Comparison of ENCODE assay signal across 1 cellular context in genomic region chr19:56142087-56142787, GRCh38.
TF ChIP-seq lines count a peak whose summit lies in the region.

No MANE protein-coding gene starts in this region.

TF ChIP-seq in HepG2, 621 proteins besides CTCF, POLR2A, EP300 and RAD21 (continued from another document and continues in another):
- TF ChIP-seq, protein P1, sequence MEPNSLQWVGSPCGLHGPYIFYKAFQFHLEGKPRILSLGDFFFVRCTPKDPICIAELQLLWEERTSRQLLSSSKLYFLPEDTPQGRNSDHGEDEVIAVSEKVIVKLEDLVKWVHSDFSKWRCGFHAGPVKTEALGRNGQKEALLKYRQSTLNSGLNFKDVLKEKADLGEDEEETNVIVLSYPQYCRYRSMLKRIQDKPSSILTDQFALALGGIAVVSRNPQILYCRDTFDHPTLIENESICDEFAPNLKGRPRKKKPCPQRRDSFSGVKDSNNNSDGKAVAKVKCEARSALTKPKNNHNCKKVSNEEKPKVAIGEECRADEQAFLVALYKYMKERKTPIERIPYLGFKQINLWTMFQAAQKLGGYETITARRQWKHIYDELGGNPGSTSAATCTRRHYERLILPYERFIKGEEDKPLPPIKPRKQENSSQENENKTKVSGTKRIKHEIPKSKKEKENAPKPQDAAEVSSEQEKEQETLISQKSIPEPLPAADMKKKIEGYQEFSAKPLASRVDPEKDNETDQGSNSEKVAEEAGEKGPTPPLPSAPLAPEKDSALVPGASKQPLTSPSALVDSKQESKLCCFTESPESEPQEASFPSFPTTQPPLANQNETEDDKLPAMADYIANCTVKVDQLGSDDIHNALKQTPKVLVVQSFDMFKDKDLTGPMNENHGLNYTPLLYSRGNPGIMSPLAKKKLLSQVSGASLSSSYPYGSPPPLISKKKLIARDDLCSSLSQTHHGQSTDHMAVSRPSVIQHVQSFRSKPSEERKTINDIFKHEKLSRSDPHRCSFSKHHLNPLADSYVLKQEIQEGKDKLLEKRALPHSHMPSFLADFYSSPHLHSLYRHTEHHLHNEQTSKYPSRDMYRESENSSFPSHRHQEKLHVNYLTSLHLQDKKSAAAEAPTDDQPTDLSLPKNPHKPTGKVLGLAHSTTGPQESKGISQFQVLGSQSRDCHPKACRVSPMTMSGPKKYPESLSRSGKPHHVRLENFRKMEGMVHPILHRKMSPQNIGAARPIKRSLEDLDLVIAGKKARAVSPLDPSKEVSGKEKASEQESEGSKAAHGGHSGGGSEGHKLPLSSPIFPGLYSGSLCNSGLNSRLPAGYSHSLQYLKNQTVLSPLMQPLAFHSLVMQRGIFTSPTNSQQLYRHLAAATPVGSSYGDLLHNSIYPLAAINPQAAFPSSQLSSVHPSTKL (CRISPR knock-in tag; IDR thresholded peaks at IDR 0.05), result peak; percentile 91
- TF ChIP-seq, protein P2, sequence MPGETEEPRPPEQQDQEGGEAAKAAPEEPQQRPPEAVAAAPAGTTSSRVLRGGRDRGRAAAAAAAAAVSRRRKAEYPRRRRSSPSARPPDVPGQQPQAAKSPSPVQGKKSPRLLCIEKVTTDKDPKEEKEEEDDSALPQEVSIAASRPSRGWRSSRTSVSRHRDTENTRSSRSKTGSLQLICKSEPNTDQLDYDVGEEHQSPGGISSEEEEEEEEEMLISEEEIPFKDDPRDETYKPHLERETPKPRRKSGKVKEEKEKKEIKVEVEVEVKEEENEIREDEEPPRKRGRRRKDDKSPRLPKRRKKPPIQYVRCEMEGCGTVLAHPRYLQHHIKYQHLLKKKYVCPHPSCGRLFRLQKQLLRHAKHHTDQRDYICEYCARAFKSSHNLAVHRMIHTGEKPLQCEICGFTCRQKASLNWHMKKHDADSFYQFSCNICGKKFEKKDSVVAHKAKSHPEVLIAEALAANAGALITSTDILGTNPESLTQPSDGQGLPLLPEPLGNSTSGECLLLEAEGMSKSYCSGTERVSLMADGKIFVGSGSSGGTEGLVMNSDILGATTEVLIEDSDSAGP (CRISPR knock-in tag; IDR thresholded peaks at IDR 0.05; ENCODE audit: borderline replicate concordance), result no peak
- TF ChIP-seq ZNF382 (CRISPR knock-in tag; IDR thresholded peaks at IDR 0.05; ENCODE audit: borderline replicate concordance) (no peak), MEF2D (CRISPR knock-in tag; IDR thresholded peaks at IDR 0.05) (peak; percentile 65), ZNF18 (CRISPR knock-in tag; IDR thresholded peaks at IDR 0.05; ENCODE audit: insufficient replicate concordance) (no peak), GFI1 (CRISPR knock-in tag; IDR thresholded peaks at IDR 0.05; ENCODE audit: borderline replicate concordance) (no peak; the same call in 1 of the 2 replicates), RNF2 (conservative IDR thresholded peaks at IDR 0.05; ENCODE audit: low read depth) (no peak), PHF20 (CRISPR knock-in tag; IDR thresholded peaks at IDR 0.05) (no peak), TOE1 (CRISPR knock-in tag; IDR thresholded peaks at IDR 0.05) (no peak), GATAD2A (CRISPR knock-in tag; IDR thresholded peaks at IDR 0.05) (peak; percentile 95), ARNTL (CRISPR knock-in tag; IDR thresholded peaks at IDR 0.05) (peak; percentile 64; the same call in 1 of the 2 replicates), CEBPZ (IDR thresholded peaks at IDR 0.05; ENCODE audit: low read length) (no peak), ZC3H4 (CRISPR knock-in tag; IDR thresholded peaks at IDR 0.05; ENCODE audit: borderline replicate concordance) (no peak), THAP9 (CRISPR knock-in tag; IDR thresholded peaks at IDR 0.05; ENCODE audit: borderline replicate concordance) (0 out of 2 replicates have a peak, but pooled peaks have one; percentile 36), ZNF441 (CRISPR knock-in tag; IDR thresholded peaks at IDR 0.05; ENCODE audit: borderline replicate concordance) (no peak), RXRA (CRISPR knock-in tag; IDR thresholded peaks at IDR 0.05) (peak; percentile 68; the same call in 1 of the 2 replicates), SALL2 (CRISPR knock-in tag; IDR thresholded peaks at IDR 0.05) (no peak), ZFX (CRISPR knock-in tag; IDR thresholded peaks at IDR 0.05; ENCODE audit: low read depth) (peak; percentile 31; the same call in 1 of the 2 replicates), ZNF20 (CRISPR knock-in tag; IDR thresholded peaks at IDR 0.05) (no peak), ZNF746 (CRISPR knock-in tag; IDR thresholded peaks at IDR 0.05) (peak; percentile 92), GABPA (IDR thresholded peaks at IDR 0.05; ENCODE audit: low read depth, low read length) (no peak), GABPA (CRISPR knock-in tag; IDR thresholded peaks at IDR 0.05; ENCODE audit: low read depth) (peak; percentile 65), TIGD3 (CRISPR knock-in tag; IDR thresholded peaks at IDR 0.05; ENCODE audit: borderline replicate concordance) (no peak), ZNF724P (CRISPR knock-in tag; IDR thresholded peaks at IDR 0.05; ENCODE audit: borderline replicate concordance) (0 out of 2 replicates have a peak, but pooled peaks have one; percentile 25), CENPT (CRISPR knock-in tag; IDR thresholded peaks at IDR 0.05; ENCODE audit: low read depth) (no peak), ZNF329 (CRISPR knock-in tag; IDR thresholded peaks at IDR 0.05; ENCODE audit: low read depth) (no peak), ZSCAN12 (CRISPR knock-in tag; IDR thresholded peaks at IDR 0.05) (no peak)
- TF ChIP-seq, protein P3, sequence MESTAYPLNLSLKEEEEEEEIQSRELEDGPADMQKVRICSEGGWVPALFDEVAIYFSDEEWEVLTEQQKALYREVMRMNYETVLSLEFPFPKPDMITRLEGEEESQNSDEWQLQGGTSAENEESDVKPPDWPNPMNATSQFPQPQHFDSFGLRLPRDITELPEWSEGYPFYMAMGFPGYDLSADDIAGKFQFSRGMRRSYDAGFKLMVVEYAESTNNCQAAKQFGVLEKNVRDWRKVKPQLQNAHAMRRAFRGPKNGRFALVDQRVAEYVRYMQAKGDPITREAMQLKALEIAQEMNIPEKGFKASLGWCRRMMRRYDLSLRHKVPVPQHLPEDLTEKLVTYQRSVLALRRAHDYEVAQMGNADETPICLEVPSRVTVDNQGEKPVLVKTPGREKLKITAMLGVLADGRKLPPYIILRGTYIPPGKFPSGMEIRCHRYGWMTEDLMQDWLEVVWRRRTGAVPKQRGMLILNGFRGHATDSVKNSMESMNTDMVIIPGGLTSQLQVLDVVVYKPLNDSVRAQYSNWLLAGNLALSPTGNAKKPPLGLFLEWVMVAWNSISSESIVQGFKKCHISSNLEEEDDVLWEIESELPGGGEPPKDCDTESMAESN (CRISPR knock-in tag; conservative IDR thresholded peaks at IDR 0.05), result no peak
- TF ChIP-seq, protein P4, sequence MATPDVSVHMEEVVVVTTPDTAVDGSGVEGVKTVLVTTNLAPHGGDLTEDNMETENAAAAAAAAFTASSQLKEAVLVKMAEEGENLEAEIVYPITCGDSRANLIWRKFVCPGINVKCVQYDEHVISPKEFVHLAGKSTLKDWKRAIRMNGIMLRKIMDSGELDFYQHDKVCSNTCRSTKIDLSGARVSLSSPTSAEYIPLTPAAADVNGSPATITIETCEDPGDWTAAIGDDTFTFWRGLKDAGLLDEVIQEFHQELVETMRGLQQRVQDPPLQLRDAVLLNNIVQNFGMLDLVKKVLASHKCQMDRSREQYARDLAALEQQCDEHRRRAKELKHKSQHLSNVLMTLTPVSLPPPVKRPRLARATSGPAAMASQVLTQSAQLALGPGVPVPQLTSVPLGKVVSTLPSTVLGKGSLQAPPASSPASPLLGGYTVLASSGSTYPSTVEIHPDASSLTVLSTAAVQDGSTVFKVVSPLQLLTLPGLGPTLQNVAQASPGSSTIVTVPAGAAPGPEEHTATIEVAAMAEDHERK (CRISPR knock-in tag; IDR thresholded peaks at IDR 0.05; ENCODE audit: low read depth), result no peak
- TF ChIP-seq, protein P5, sequence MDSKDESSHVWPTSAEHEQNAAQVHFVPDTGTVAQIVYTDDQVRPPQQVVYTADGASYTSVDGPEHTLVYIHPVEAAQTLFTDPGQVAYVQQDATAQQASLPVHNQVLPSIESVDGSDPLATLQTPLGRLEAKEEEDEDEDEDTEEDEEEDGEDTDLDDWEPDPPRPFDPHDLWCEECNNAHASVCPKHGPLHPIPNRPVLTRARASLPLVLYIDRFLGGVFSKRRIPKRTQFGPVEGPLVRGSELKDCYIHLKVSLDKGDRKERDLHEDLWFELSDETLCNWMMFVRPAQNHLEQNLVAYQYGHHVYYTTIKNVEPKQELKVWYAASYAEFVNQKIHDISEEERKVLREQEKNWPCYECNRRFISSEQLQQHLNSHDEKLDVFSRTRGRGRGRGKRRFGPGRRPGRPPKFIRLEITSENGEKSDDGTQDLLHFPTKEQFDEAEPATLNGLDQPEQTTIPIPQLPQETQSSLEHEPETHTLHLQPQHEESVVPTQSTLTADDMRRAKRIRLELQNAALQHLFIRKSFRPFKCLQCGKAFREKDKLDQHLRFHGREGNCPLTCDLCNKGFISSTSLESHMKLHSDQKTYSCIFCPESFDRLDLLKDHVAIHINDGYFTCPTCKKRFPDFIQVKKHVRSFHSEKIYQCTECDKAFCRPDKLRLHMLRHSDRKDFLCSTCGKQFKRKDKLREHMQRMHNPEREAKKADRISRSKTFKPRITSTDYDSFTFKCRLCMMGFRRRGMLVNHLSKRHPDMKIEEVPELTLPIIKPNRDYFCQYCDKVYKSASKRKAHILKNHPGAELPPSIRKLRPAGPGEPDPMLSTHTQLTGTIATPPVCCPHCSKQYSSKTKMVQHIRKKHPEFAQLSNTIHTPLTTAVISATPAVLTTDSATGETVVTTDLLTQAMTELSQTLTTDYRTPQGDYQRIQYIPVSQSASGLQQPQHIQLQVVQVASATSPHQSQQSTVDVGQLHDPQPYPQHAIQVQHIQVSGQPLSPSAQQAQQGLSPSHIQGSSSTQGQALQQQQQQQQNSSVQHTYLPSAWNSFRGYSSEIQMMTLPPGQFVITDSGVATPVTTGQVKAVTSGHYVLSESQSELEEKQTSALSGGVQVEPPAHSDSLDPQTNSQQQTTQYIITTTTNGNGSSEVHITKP (CRISPR knock-in tag; IDR thresholded peaks at IDR 0.05; ENCODE audit: low read depth), result peak; percentile 73; the same call in 1 of the 2 replicates
